8 cellular contexts compared by ENCODE assay signal in the genomic region with DNA sequence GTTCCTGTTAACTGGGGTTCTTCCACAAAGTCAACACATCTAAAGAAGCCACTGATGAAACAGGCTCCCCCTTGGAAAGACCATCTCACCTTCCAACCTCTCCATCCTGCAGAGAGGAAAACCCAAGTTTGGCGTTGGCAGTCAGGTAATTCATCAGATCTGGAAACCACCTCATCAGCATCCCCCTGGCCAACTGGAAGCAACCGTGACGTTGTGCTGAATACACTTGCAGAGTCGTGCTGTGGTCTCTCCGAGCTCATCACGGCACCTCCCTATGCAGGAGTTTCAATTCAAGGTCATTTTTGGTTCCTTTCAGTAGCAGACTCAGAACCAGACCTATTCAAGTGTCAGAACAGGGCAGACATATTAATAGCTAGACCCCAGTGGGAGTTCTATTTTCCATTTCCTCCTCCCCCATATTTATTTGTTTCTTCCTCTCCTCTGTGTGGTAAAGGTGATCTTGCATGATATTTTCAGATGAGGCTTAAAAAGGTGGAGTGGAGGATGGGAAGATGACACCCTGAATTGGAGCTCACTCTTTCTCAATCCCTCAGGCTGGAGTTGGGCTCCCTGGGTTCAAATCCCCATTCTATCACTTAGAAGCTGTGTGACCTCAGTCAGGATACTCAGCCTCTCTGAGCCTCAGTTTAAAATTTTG.
A peak's percentile ranks its signal among the peaks of the same experiment; 100 is the strongest.
DNase-seq lines count a peak whose midpoint lies in the region; ATAC-seq and TF ChIP-seq lines count a peak whose summit lies in the region.

No MANE protein-coding gene starts in this region.

- H3K27ac ChIP-seq in SK-N-SH (ENCODE audit: low read depth in 2 of 2, low read length in 1 of 2) (no peak overlapping the region), trophoblast cell (ENCODE audit: low read depth, low read length) (no peak overlapping the region)

- H4K12ac ChIP-seq in trophoblast cell (ENCODE audit: low read depth, low read length), result no peak overlapping the region

- H3K4me3 ChIP-seq in SK-N-SH (ENCODE audit: low read depth in 2 of 2, low read length in 1 of 2), result no peak overlapping the region
- H3K4me3 ChIP-seq in trophoblast cell (ENCODE audit: low read depth, low read length), result no peak overlapping the region

- no peak for TF ChIP-seq CTCF in SK-N-SH (IDR thresholded peaks at IDR 0.05)

- H3K18ac ChIP-seq in trophoblast cell (ENCODE audit: low read length), result no peak overlapping the region

- no peaks in the 10 kb centered on the region for H3K79me2 ChIP-seq in SK-N-SH (ENCODE audit: insufficient read depth)
- H3K79me2 ChIP-seq in trophoblast cell (ENCODE audit: control insufficient read depth, insufficient read depth, low read length, poor library complexity), result no peaks in the 10 kb centered on the region

- H2BK5ac ChIP-seq in trophoblast cell (ENCODE audit: low read depth, low read length, poor library complexity), result no peak overlapping the region

- H3K4me1 ChIP-seq in SK-N-SH (ENCODE audit: control insufficient read depth in 1 of 2, insufficient read depth in 2 of 2, low read depth in 1 of 2, low read length in 1 of 2), result peaks cover 0 to 12% of the 10 kb centered on the region in 2 experiments; a peak in 1 of 4 replicates
- H3K4me1 ChIP-seq in trophoblast cell (ENCODE audit: control insufficient read depth in 1 of 2, insufficient read depth in 2 of 2, low read length in 2 of 2), result no peaks in the 10 kb centered on the region

- DNase-seq in stimulated activated naive CD4-positive, alpha-beta T cell treated with Interleukin-2 at 50 U/mL for 16 hours (lab: John Stamatoyannopoulos, UW), result peak; percentile 39
- no peak for DNase-seq in stimulated activated naive CD4-positive, alpha-beta T cell (lab: John Stamatoyannopoulos, UW)
- DNase-seq in SK-N-SH (no peak), middle frontal gyrus (ENCODE audit: extremely low spot score, low spot score) (no peak), trophoblast cell (no peak), NCI-H2227 (lab: John Stamatoyannopoulos, UW; ENCODE audit: unreplicated experiment) (no peak)

- H4K91ac ChIP-seq in trophoblast cell (ENCODE audit: low read depth, low read length), result no peak overlapping the region

- no peaks in the 10 kb centered on the region for H3K9me3 ChIP-seq in SK-N-SH
- H3K9me3 ChIP-seq in trophoblast cell (ENCODE audit: insufficient read depth, low read depth, low read length), result peaks cover 5% of the 10 kb centered on the region

- no peak for TF ChIP-seq EP300 in SK-N-SH (IDR thresholded peaks at IDR 0.05; ENCODE audit: borderline replicate concordance in 1 of 2, low read depth in 1 of 2, low read length in 1 of 2)

- H3K36me3 ChIP-seq in SK-N-SH (replicated peaks in 1 of 2; ENCODE audit: control insufficient read depth in 1 of 2, insufficient read depth in 2 of 2, low read length in 1 of 2), result no peaks in the 10 kb centered on the region
- H3K36me3 ChIP-seq in trophoblast cell (ENCODE audit: control insufficient read depth in 1 of 2, insufficient read depth in 2 of 2, low read length in 2 of 2), result no peaks in the 10 kb centered on the region

- H3K23ac ChIP-seq in trophoblast cell (ENCODE audit: low read length), result no peak overlapping the region

- H3F3A ChIP-seq in SK-N-SH (replicated peaks; ENCODE audit: insufficient read depth), result no peaks in the 10 kb centered on the region

- H3K27me3 ChIP-seq in SK-N-SH (ENCODE audit: insufficient read depth) (no peaks in the 10 kb centered on the region), trophoblast cell (ENCODE audit: insufficient read depth, low read length) (no peaks in the 10 kb centered on the region)

- TF ChIP-seq RAD21 in SK-N-SH (IDR thresholded peaks at IDR 0.05; ENCODE audit: low read length), result no peak

- H3K14ac ChIP-seq in trophoblast cell (ENCODE audit: low read length), result no peak overlapping the region

- H3K9me2 ChIP-seq in SK-N-SH, result no peaks in the 10 kb centered on the region

- no peak overlapping the region for H4K8ac ChIP-seq in trophoblast cell (ENCODE audit: low read depth, low read length)

- no peaks in the 10 kb centered on the region for H4K20me1 ChIP-seq in SK-N-SH (ENCODE audit: insufficient read depth)

- ATAC-seq in GM21619 (IDR thresholded peaks at IDR 0.05; ENCODE audit: unreplicated experiment), result peak; percentile 82
- peak; percentile 70 for ATAC-seq in HG03280 (IDR thresholded peaks at IDR 0.05; ENCODE audit: unreplicated experiment)

- H3K4me2 ChIP-seq in SK-N-SH (no peak overlapping the region), trophoblast cell (ENCODE audit: low read length) (no peak overlapping the region)

- WGBS in SK-N-SH (ENCODE audit: low lambda C conversion rate), result 69% methylated on average over 6 of the region's 6 CpGs
- no CpG with 5 or more reads among the region's 6 CpGs for WGBS in trophoblast cell (ENCODE audit: extremely low coverage, insufficient coverage, insufficient read length)

- no peak overlapping the region for H2AK5ac ChIP-seq in trophoblast cell (ENCODE audit: low read length)

- H3K4ac ChIP-seq in trophoblast cell (ENCODE audit: low read depth, low read length), result no peak overlapping the region

- no peak overlapping the region for H2AFZ ChIP-seq in SK-N-SH (ENCODE audit: low read depth)
- no peak overlapping the region for H2AFZ ChIP-seq in trophoblast cell (ENCODE audit: insufficient read depth, low read length, poor library complexity)

- CTCF ChIA-PET in SK-N-SH (lab: Yijun Ruan, JAX), result no interaction called here

- POLR2A ChIA-PET in SK-N-SH (lab: Yijun Ruan, JAX), result no interaction called here

- no peak overlapping the region for H3K9ac ChIP-seq in SK-N-SH
- no peak overlapping the region for H3K9ac ChIP-seq in trophoblast cell (ENCODE audit: low read length)

- H2BK120ac ChIP-seq in trophoblast cell (ENCODE audit: insufficient read depth, low read length, poor library complexity), result no peak overlapping the region

- H3K79me1 ChIP-seq in trophoblast cell (ENCODE audit: low read length), result no peaks in the 10 kb centered on the region

- no peak overlapping the region for H2BK12ac ChIP-seq in trophoblast cell (ENCODE audit: low read length)

TF ChIP-seq in SK-N-SH, 30 proteins besides CTCF, POLR2A, EP300 and RAD21:
- TF ChIP-seq TEAD4 (IDR thresholded peaks at IDR 0.05; ENCODE audit: borderline replicate concordance, insufficient read depth) (no peak), FOXJ3 (CRISPR knock-in tag; IDR thresholded peaks at IDR 0.05) (no peak), MAX (IDR thresholded peaks at IDR 0.05; ENCODE audit: low read depth) (no peak)
TF ChIP-seq in SK-N-SH: peak in this region for 0.
